1 cellular context compared by ENCODE assay signal in genomic region chr1:205191617-205192016, GRCh38.
TF ChIP-seq lines count a peak whose summit lies in the region.

No MANE protein-coding gene starts in this region.

TF ChIP-seq in H1, 55 proteins besides CTCF, POLR2A, EP300 and RAD21 (continued from another document):
- TF ChIP-seq TCF12 (IDR thresholded peaks at IDR 0.05; ENCODE audit: low read depth, low read length) (0 out of 2 replicates have a peak, but pooled peaks have one; percentile 10), USF2 (IDR thresholded peaks at IDR 0.05; ENCODE audit: low read length) (no peak), SP1 (IDR thresholded peaks at IDR 0.05; ENCODE audit: low read depth, low read length) (0 out of 2 replicates have a peak, but pooled peaks have one; percentile 50), SP2 (IDR thresholded peaks at IDR 0.05; ENCODE audit: low read length) (no peak), EZH2 (IDR thresholded peaks at IDR 0.05; ENCODE audit: low read depth, low read length, severe bottlenecking) (no peak), SAP30 (IDR thresholded peaks at IDR 0.05; ENCODE audit: insufficient read depth, insufficient replicate concordance, low read length) (no peak), CHD7 (IDR thresholded peaks at IDR 0.05; ENCODE audit: insufficient replicate concordance, low read length) (no peak)
